Comparison of ENCODE assay signal across 8 cellular contexts in the genomic region with DNA sequence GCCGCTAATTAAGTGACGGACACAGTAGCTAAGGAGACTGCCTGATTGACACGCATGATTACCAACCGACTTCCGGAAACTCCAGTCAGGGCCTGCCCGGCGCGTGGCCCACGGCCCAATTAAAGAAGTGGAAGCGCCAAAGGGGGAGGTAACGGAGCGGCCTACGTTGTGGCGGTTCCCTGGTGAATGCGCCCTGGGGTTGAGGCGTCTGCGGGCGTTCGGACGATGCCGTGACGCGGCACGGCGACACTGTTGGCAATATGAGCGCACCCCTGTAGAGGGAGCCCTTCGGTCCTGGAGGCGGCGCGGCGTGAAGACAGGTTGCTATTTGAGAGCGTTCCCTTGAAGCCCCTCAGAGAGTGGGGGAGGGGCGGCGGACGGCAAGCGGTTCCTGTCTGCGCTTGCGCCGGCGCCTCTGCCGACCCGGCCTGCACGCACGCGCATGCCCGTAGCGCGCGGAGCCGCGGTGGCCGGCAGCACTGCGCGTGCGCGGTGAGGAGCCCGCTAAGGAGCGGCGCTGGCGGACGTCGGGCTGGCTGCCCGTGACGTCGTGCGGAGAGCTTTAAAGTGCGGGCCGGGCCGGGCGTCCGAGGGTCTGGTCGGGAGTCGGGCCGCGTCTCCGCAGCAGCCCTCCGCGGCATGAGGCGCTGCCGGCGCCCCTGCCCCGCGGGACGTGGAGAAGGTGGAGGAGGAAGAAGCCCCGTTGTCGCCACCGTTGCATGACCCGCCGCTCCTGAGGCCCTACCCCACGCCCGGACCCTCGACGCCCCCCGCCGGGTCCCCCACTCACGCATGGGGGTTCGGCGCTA. TPM values are rescaled to one million over a fixed set of nuclear protein-coding genes. Genes with fewer than 3 reads are reported as not detected.
DNase-seq lines count a peak whose midpoint lies in the region; ATAC-seq and TF ChIP-seq lines count a peak whose summit lies in the region.

Gene ALKBH5, plus strand, starts transcription at position 495 of the 809 bp plus-strand sequence. CDS start 416 bp downstream, outside the sequence.

- peaks cover 27% of the 10 kb centered on the region for H4K20me1 ChIP-seq in SU-DHL-6 (ENCODE audit: low read depth, low read length)

- no peaks in the 10 kb centered on the region for H3K27me3 ChIP-seq in SU-DHL-6 (ENCODE audit: low read length)
- no peaks in the 10 kb centered on the region for H3K27me3 ChIP-seq in thymus (ENCODE audit: control insufficient read depth, insufficient read depth)

- H3K4me2 ChIP-seq in SU-DHL-6 (ENCODE audit: low read depth, low read length, poor library complexity, severe bottlenecking) = peak within 1 kb of the TSS; percentile 79

- intact Hi-C loops in head of caudate nucleus (cut with DNase I) = loop anchor here (10.0 kb wide), 1 partner anchor 131 kb away; the partner anchor contains the start of genes SMCR8 and TOP3A

- peak within 1 kb of the TSS; percentile 88 for H3K9ac ChIP-seq in SU-DHL-6 (ENCODE audit: low read length)

- peaks cover 37% of the 10 kb centered on the region for H3K4me1 ChIP-seq in thymus (ENCODE audit: control insufficient read depth, insufficient read depth, low read length)

- peak within 1 kb of the TSS; percentile 98 for H3K27ac Mint-ChIP-seq in activated naive CD8-positive, alpha-beta T cell treated with anti-CD3 and anti-CD28 coated beads, Interleukin-2, amount 10 ng/mL, durations not matched to agents 7 days and 5 days
- H3K27ac Mint-ChIP-seq in osteocyte (ENCODE audit: unreplicated experiment) = peak within 1 kb of the TSS; percentile 99

- POLR2A ChIA-PET in activated naive CD8-positive, alpha-beta T cell treated with anti-CD3 and anti-CD28 coated beads, Interleukin-2, amount 10 ng/mL, durations not matched to agents 7 days and 5 days (lab: Charles Lee) = interaction anchor here (1.0 to 4.1 kb wide), 9 partner anchors 18 to 224 kb away, joined by 3 to 14 read pairs (median 4); partner anchors contain the start of genes FLII and LLGL1

- H3K36me3 Mint-ChIP-seq in activated naive CD8-positive, alpha-beta T cell treated with anti-CD3 and anti-CD28 coated beads, Interleukin-2, amount 10 ng/mL, durations not matched to agents 7 days and 5 days = peaks cover 28% of the 10 kb centered on the region
- H3K36me3 Mint-ChIP-seq in osteocyte (ENCODE audit: unreplicated experiment) = peaks cover 12% of the 10 kb centered on the region

- peak; percentile 72 for ATAC-seq in HG02759 (IDR thresholded peaks at IDR 0.05; ENCODE audit: unreplicated experiment)
- peak; percentile 90 for ATAC-seq in activated naive CD8-positive, alpha-beta T cell treated with anti-CD3 and anti-CD28 coated beads, Interleukin-2, amount 10 ng/mL, durations not matched to agents 7 days and 5 days (ENCODE audit: low read depth)

- H3K27ac ChIP-seq in SU-DHL-6 (ENCODE audit: low read depth, low read length) (peak within 1 kb of the TSS; percentile 92), thymus (ENCODE audit: low read depth) (peak within 1 kb of the TSS; percentile 98)

- under 1% methylated on average over 98 of the region's 98 CpGs for WGBS in thymus

- H3K9me3 ChIP-seq in SU-DHL-6 (ENCODE audit: insufficient read depth, low read length) = no peaks in the 10 kb centered on the region
- peaks cover 2% of the 10 kb centered on the region for H3K9me3 ChIP-seq in thymus (ENCODE audit: control insufficient read depth)

- no peaks in the 10 kb centered on the region for H3K27me3 Mint-ChIP-seq in activated naive CD8-positive, alpha-beta T cell treated with anti-CD3 and anti-CD28 coated beads, Interleukin-2, amount 10 ng/mL, durations not matched to agents 7 days and 5 days
- no peaks in the 10 kb centered on the region for H3K27me3 Mint-ChIP-seq in osteocyte (ENCODE audit: unreplicated experiment)

- DNase-seq in NCI-H128 (lab: John Stamatoyannopoulos, UW; ENCODE audit: unreplicated experiment) (peak; percentile 94), head of caudate nucleus (peak; percentile 94 to 99 (median 98)), osteocyte (ENCODE audit: extremely low spot score, unreplicated experiment) (peak; percentile 99)
- DNase-seq in activated naive CD8-positive, alpha-beta T cell treated with anti-CD3 and anti-CD28 coated beads, Interleukin-2, amount 10 ng/mL, durations not matched to agents 7 days and 5 days = peak; percentile 99

- H2AFZ ChIP-seq in SU-DHL-6 (ENCODE audit: low read depth, low read length, severe bottlenecking) = peak within 1 kb of the TSS; percentile 83

- TF ChIP-seq CTCF in GM12873 (IDR thresholded peaks at IDR 0.05; ENCODE audit: insufficient read depth, low read depth, low read length, missing control alignments) (peak; percentile 56), SU-DHL-6 (IDR thresholded peaks at IDR 0.05; ENCODE audit: insufficient read depth, low read length, poor library complexity, severe bottlenecking) (peak; percentile 19), osteocyte (IDR thresholded peaks at IDR 0.05) (peak; percentile 46)

- 0 out of 2 replicates have a peak, but pooled peaks cover 3% of the 10 kb centered on the region for H3K36me3 ChIP-seq in SU-DHL-6 (ENCODE audit: low read length)
- H3K36me3 ChIP-seq in thymus (ENCODE audit: control insufficient read depth, insufficient read depth) = peaks cover 16% of the 10 kb centered on the region

- no peaks in the 10 kb centered on the region for H3K9me2 ChIP-seq in SU-DHL-6 (replicated peaks; ENCODE audit: insufficient read depth, low read length)

- H3K4me3 Mint-ChIP-seq in activated naive CD8-positive, alpha-beta T cell treated with anti-CD3 and anti-CD28 coated beads, Interleukin-2, amount 10 ng/mL, durations not matched to agents 7 days and 5 days = peak within 1 kb of the TSS; percentile 91
- H3K4me3 Mint-ChIP-seq in osteocyte (ENCODE audit: unreplicated experiment) = peak within 1 kb of the TSS; percentile 89

- peak within 1 kb of the TSS; percentile 90 for H3K4me3 ChIP-seq in SU-DHL-6 (ENCODE audit: insufficient read depth, low read length, poor library complexity, severe bottlenecking)
- H3K4me3 ChIP-seq in thymus (ENCODE audit: low read length) = peak within 1 kb of the TSS; percentile 78

- H3K79me2 ChIP-seq in SU-DHL-6 (ENCODE audit: insufficient read depth, low read length) = peaks cover 45% of the 10 kb centered on the region

- H3K4me1 Mint-ChIP-seq in activated naive CD8-positive, alpha-beta T cell treated with anti-CD3 and anti-CD28 coated beads, Interleukin-2, amount 10 ng/mL, durations not matched to agents 7 days and 5 days = peaks cover 39% of the 10 kb centered on the region
- H3K4me1 Mint-ChIP-seq in osteocyte (ENCODE audit: unreplicated experiment) = peaks cover 48% of the 10 kb centered on the region

- H3K9me3 Mint-ChIP-seq in activated naive CD8-positive, alpha-beta T cell treated with anti-CD3 and anti-CD28 coated beads, Interleukin-2, amount 10 ng/mL, durations not matched to agents 7 days and 5 days = no peaks in the 10 kb centered on the region
- H3K9me3 Mint-ChIP-seq in osteocyte (ENCODE audit: unreplicated experiment) = no peaks in the 10 kb centered on the region

- no peaks in the 10 kb centered on the region for H3F3A ChIP-seq in SU-DHL-6 (ENCODE audit: insufficient read depth)

RNA-seq across cellular contexts. Expression of gene ALKBH5, which starts in this region (rescaled TPM):
- total RNA-seq in activated naive CD8-positive, alpha-beta T cell treated with anti-CD3 and anti-CD28 coated beads, Interleukin-2, amount 10 ng/mL, durations not matched to agents 7 days and 5 days = 100 to 1,000 TPM; 133 to 134 TPM
- total RNA-seq in osteocyte = 89.4 and 95.9 TPM in 2 replicates
- polyA plus RNA-seq in thymus = 48.5 TPM

Comparison
In these comparisons a context has a peak if more than half of its experiments do, and no peak if none do; other contexts are left out.
1. Peak in every context shown above with its lines: DNase-seq, ATAC-seq, H3K4me3 ChIP-seq and H3K27ac ChIP-seq.